In genomic region chr1:174136714-174137113, GRCh38 we compare ENCODE assay signal across 35 cellular contexts.
"Had no signal": no experiment of that assay in that cellular context is flagged by ENCODE, and none has a peak within 500 bp of the region (broad histone marks: within the 10 kb centered on the region; RNA-seq: fewer than 3 reads in every experiment).

No MANE protein-coding gene starts in this region.

- H3K27me3 ChIP-seq: adrenal gland, body of pancreas, brain microvascular endothelial cell, breast epithelium had no signal

- H3K4me3 Mint-ChIP-seq: activated B cell treated with CpG ODN at 0.5 μM for 24 hours; activated CD4-positive, alpha-beta memory T cell treated with anti-CD3 and anti-CD28 coated beads for 36 hours; activated CD4-positive, alpha-beta T cell treated with anti-CD3 and anti-CD28 coated beads, Interleukin-2, amount 10 ng/mL, durations not matched to agents 24 days and 14 days; activated CD8-positive, alpha-beta T cell treated with anti-CD3 and anti-CD28 coated beads for 36 hours; activated naive CD4-positive, alpha-beta T cell treated with anti-CD3 and anti-CD28 coated beads for 36 hours; activated naive CD8-positive, alpha-beta T cell treated with anti-CD3 and anti-CD28 coated beads for 36 hours; activated T-cell treated with anti-CD3 and anti-CD28 coated beads, Interleukin-2, amount 50 U/mL, for 4 hours; activated T-cell treated with anti-CD3 and anti-CD28 coated beads, Interleukin-2, amount 50 U/mL, for 72 hours; activated T-helper 1 cell treated with anti-CD3 and anti-CD28 coated beads, Interleukin-12 subunit alpha, Interleukin-12 subunit beta, Interleukin-2, Interleukin-4 antibody, amounts not matched to agents 30 ng/mL and 10 ng/mL and 1 ng/mL, durations not matched to agents 14 hours and 24 hours and 36 hours; activated T-helper 17 cell treated with anti-CD3 and anti-CD28 coated beads, Interleukin-2, amount 50 U/mL, for 72 hours; T-helper 1 cell treated with Interleukin-12 subunit alpha and Interleukin-12 subunit beta and Interleukin-4 antibody, amounts not matched to agents 30 μg/mL and 1 μg/mL, for 36 hours; T-helper 2 cell treated with Interferon-gamma antibody and Interleukin-4, amounts not matched to agents 5 μg/mL and 100 μg/mL, for 36 hours had no signal

- H3K27ac ChIP-seq: adrenal gland, body of pancreas, brain microvascular endothelial cell, breast epithelium, VCaP had no signal

- H3K27me3 Mint-ChIP-seq: activated B cell treated with CpG ODN at 0.5 μM for 24 hours; activated naive CD8-positive, alpha-beta T cell treated with anti-CD3 and anti-CD28 coated beads for 36 hours had no signal

- H3K36me3 Mint-ChIP-seq: activated CD4-positive, alpha-beta memory T cell treated with anti-CD3 and anti-CD28 coated beads for 36 hours; activated naive CD4-positive, alpha-beta T cell treated with anti-CD3 and anti-CD28 coated beads, Interleukin-2, amount 50 U/mL, for 72 hours; activated naive CD8-positive, alpha-beta T cell treated with anti-CD3 and anti-CD28 coated beads for 36 hours had no signal

- H3K9me3 ChIP-seq: body of pancreas had no signal

- H3K4me3 ChIP-seq: adrenal gland, body of pancreas, breast epithelium had no signal

- H3K4me1 ChIP-seq: adrenal gland, body of pancreas, breast epithelium had no signal

- FAIRE-seq: astrocyte had no signal

- H3K27ac Mint-ChIP-seq: activated B cell treated with CpG ODN at 0.5 μM for 24 hours; activated CD4-positive, alpha-beta memory T cell treated with anti-CD3 and anti-CD28 coated beads for 36 hours; activated CD4-positive, alpha-beta T cell treated with anti-CD3 and anti-CD28 coated beads, Interleukin-2, amount 10 ng/mL, durations not matched to agents 24 days and 14 days; activated CD8-positive, alpha-beta T cell treated with anti-CD3 and anti-CD28 coated beads for 36 hours; activated naive CD4-positive, alpha-beta T cell treated with anti-CD3 and anti-CD28 coated beads for 36 hours; activated naive CD4-positive, alpha-beta T cell treated with anti-CD3 and anti-CD28 coated beads, Interleukin-2, amount 50 U/mL, for 72 hours; activated naive CD8-positive, alpha-beta T cell treated with anti-CD3 and anti-CD28 coated beads for 36 hours; activated T-cell treated with anti-CD3 and anti-CD28 coated beads, Interleukin-2, amount 50 U/mL, for 72 hours; activated T-helper 1 cell treated with anti-CD3 and anti-CD28 coated beads, Interleukin-12 subunit alpha, Interleukin-12 subunit beta, Interleukin-2, Interleukin-4 antibody, amounts not matched to agents 30 ng/mL and 10 ng/mL and 1 ng/mL, durations not matched to agents 14 hours and 24 hours and 36 hours; activated T-helper 17 cell treated with anti-CD3 and anti-CD28 coated beads, Interleukin-2, amount 50 U/mL, for 72 hours; T-helper 1 cell treated with Interleukin-12 subunit alpha and Interleukin-12 subunit beta and Interleukin-4 antibody, amounts not matched to agents 30 μg/mL and 1 μg/mL, for 36 hours; T-helper 2 cell treated with Interferon-gamma antibody and Interleukin-4, amounts not matched to agents 5 μg/mL and 100 μg/mL, for 36 hours had no signal

- H3K9me3 Mint-ChIP-seq: activated B cell treated with CpG ODN at 0.5 μM for 24 hours; activated CD4-positive, alpha-beta memory T cell treated with anti-CD3 and anti-CD28 coated beads for 36 hours; activated CD8-positive, alpha-beta T cell treated with anti-CD3 and anti-CD28 coated beads for 36 hours; activated naive CD4-positive, alpha-beta T cell treated with anti-CD3 and anti-CD28 coated beads for 36 hours; activated naive CD4-positive, alpha-beta T cell treated with anti-CD3 and anti-CD28 coated beads, Interleukin-2, amount 50 U/mL, for 72 hours; activated naive CD8-positive, alpha-beta T cell treated with anti-CD3 and anti-CD28 coated beads for 36 hours; activated T-cell treated with anti-CD3 and anti-CD28 coated beads, Interleukin-2, amount 50 U/mL, for 4 hours; activated T-helper 1 cell treated with anti-CD3 and anti-CD28 coated beads, Interleukin-12 subunit alpha, Interleukin-12 subunit beta, Interleukin-2, Interleukin-4 antibody, amounts not matched to agents 30 ng/mL and 10 ng/mL and 1 ng/mL, durations not matched to agents 14 hours and 24 hours and 36 hours; activated T-helper 17 cell treated with anti-CD3 and anti-CD28 coated beads, Interleukin-2, amount 50 U/mL, for 72 hours; T-helper 1 cell treated with Interleukin-12 subunit alpha and Interleukin-12 subunit beta and Interleukin-4 antibody, amounts not matched to agents 30 μg/mL and 1 μg/mL, for 36 hours; T-helper 2 cell treated with Interferon-gamma antibody and Interleukin-4, amounts not matched to agents 5 μg/mL and 100 μg/mL, for 36 hours had no signal

- H3K4me1 Mint-ChIP-seq: activated CD4-positive, alpha-beta T cell treated with anti-CD3 and anti-CD28 coated beads, Interleukin-2, amount 10 ng/mL, durations not matched to agents 24 days and 14 days; activated naive CD8-positive, alpha-beta T cell treated with anti-CD3 and anti-CD28 coated beads for 36 hours; activated T-helper 17 cell treated with anti-CD3 and anti-CD28 coated beads, Interleukin-2, amount 50 U/mL, for 72 hours had no signal

- ATAC-seq: activated CD8-positive, alpha-beta T cell treated with anti-CD3 and anti-CD28 coated beads for 36 hours; activated naive CD4-positive, alpha-beta T cell treated with anti-CD3 and anti-CD28 coated beads, Interleukin-2, amount 50 U/mL, for 72 hours; activated T-cell treated with anti-CD3 and anti-CD28 coated beads, Interleukin-2, amount 50 U/mL, for 4 hours; activated T-cell treated with anti-CD3 and anti-CD28 coated beads, Interleukin-2, amount 50 U/mL, for 72 hours; activated T-helper 17 cell treated with anti-CD3 and anti-CD28 coated beads, Interleukin-2, amount 50 U/mL, for 72 hours; body of pancreas had no signal

- H3K36me3 ChIP-seq: adrenal gland, brain microvascular endothelial cell, breast epithelium had no signal

- DNase-seq: activated B cell treated with CpG ODN at 0.5 μM for 24 hours; activated CD4-positive, alpha-beta memory T cell treated with anti-CD3 and anti-CD28 coated beads for 36 hours; activated CD4-positive, alpha-beta T cell treated with anti-CD3 and anti-CD28 coated beads for 4 hours; activated CD4-positive, alpha-beta T cell treated with anti-CD3 and anti-CD28 coated beads, Interleukin-2, amount 10 ng/mL, durations not matched to agents 24 days and 14 days; activated CD4-positive, alpha-beta T cell treated with anti-CD3 and anti-CD28 coated beads, Interleukin-2, amount 50 U/mL, for 1 hour; activated CD4-positive, alpha-beta T cell treated with anti-CD3 and anti-CD28 coated beads, Interleukin-2, amount 50 U/mL, for 4 hours; activated CD4-positive, CD25-positive, alpha-beta regulatory T cell treated with anti-CD3 and anti-CD28 coated beads, Interleukin-2, amount 50 U/mL, for 72 hours; activated CD8-positive, alpha-beta memory T cell treated with anti-CD3 and anti-CD28 coated beads, Interleukin-2, amount 50 U/mL, for 4 hours; activated CD8-positive, alpha-beta T cell treated with anti-CD3 and anti-CD28 coated beads for 36 hours; activated effector memory CD4-positive, alpha-beta T cell treated with anti-CD3 and anti-CD28 coated beads, Interleukin-2, amount 50 U/mL, for 16 hours; activated gamma-delta T cell treated with Interleukin-2 at 50 U/mL for 16 hours; activated naive CD4-positive, alpha-beta T cell; activated naive CD4-positive, alpha-beta T cell treated with anti-CD3 and anti-CD28 coated beads for 36 hours; activated naive CD4-positive, alpha-beta T cell treated with anti-CD3 and anti-CD28 coated beads, Interleukin-2, amount 50 U/mL, for 16 hours; activated naive CD8-positive, alpha-beta T cell treated with anti-CD3 and anti-CD28 coated beads for 36 hours; activated T-cell treated with anti-CD3 and anti-CD28 coated beads for 4 hours; activated T-cell treated with anti-CD3 and anti-CD28 coated beads, Interleukin-2, amount 50 U/mL, for 1 hour; activated T-cell treated with anti-CD3 and anti-CD28 coated beads, Interleukin-2, amount 50 U/mL, for 4 hours; activated T-cell treated with anti-CD3 and anti-CD28 coated beads, Interleukin-2, amount 50 U/mL, for 72 hours; adrenal gland; amniotic stem cell; aorta; body of pancreas; brain microvascular endothelial cell; central memory CD4-positive, alpha-beta T cell; T-helper 2 cell; T-helper 9 cell had no signal
